In the genomic region with DNA sequence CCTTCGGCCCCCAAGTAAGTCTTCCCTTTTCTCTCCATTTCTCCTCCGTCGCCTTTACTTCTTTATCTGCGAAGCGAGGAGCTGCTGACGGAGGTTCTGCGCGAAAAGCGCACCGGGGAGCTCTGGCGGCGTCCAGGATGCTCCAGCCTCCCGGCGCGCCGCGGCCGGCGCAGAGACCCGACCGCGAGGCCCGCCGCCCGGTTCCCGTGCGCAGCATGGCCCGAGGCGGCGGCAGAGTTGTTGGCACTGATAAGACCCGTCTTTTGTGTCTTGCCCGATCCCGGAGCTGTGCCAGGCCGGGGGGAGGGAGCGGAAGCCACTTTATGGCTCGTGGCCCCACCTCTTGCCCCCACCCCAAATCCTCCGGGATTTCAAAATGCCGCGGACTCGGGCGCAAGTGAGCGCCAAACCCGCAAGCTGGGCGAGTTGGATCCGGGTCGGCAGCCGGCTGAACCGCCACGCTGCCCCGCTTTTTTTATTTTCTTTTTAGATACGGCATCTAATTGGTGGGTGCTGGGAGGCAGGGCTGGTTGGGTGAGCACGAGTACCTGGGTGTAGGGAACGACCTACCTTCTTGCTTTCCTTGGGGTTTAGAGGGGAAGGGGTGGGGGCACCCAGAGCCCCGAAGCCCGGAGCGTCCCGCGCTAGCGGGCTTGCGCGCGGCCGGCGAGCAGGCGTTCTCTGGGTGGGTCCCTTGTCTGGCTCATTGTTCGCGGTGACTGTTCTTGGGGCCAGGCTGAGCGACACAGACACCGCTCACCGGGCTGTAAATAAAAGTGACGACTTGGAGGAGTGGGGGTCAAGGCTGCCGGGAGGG, we compare ENCODE assay signal across 8 cellular contexts.
DNase-seq lines count a peak whose midpoint lies in the region; ATAC-seq, FAIRE-seq and TF ChIP-seq lines count a peak whose summit lies in the region.

No MANE protein-coding gene starts in this region.

- TF ChIP-seq EP300 in suprapubic skin (IDR thresholded peaks at IDR 0.05): no peak

- ATAC-seq in left lobe of liver (peak; percentile 70), GM18909 (IDR thresholded peaks at IDR 0.05; ENCODE audit: poor library complexity, unreplicated experiment) (no peak)

- WGBS in suprapubic skin: under 1% methylated on average over 48 of the region's 72 CpGs

- H3K27me3 ChIP-seq in brain microvascular endothelial cell (replicated peaks): no peaks in the 10 kb centered on the region
- H3K27me3 ChIP-seq in suprapubic skin: peaks cover 48% of the 10 kb centered on the region

- no peaks in the 10 kb centered on the region for H3K36me3 ChIP-seq in brain microvascular endothelial cell (replicated peaks)
- H3K36me3 ChIP-seq in suprapubic skin: no peaks in the 10 kb centered on the region

- H3K9me3 ChIP-seq in suprapubic skin: no peaks in the 10 kb centered on the region

- peak; percentile 40 for DNase-seq in DMS153 treated with DMSO at 0.1 percent for 48 hours (lab: John Stamatoyannopoulos, UW; ENCODE audit: unreplicated experiment)
- DNase-seq in NCI-H1092 (lab: John Stamatoyannopoulos, UW): peak; percentile 30
- peak; percentile 2 for DNase-seq in brain microvascular endothelial cell
- DNase-seq in left lobe of liver (ENCODE audit: low spot score): no peak
- no peak for DNase-seq in suprapubic skin (ENCODE audit: low spot score in 2 of 2)
- DNase-seq in Ammon's horn (ENCODE audit: low spot score): no peak
- DNase-seq in GM12891 (ENCODE audit: insufficient read length, low spot score): no peak

- in situ Hi-C loops in brain microvascular endothelial cell (cut with HindIII; ENCODE audit: low pct_ligation_motif_present, low sequenced_read_pairs): no loop called here

- peak overlapping the region; percentile 58 for H3K4me3 ChIP-seq in brain microvascular endothelial cell (ENCODE audit: low read depth, low read length)
- peak overlapping the region; percentile 58 for H3K4me3 ChIP-seq in suprapubic skin

- no peak for TF ChIP-seq POLR2A in suprapubic skin (IDR thresholded peaks at IDR 0.05)
- TF ChIP-seq POLR2A in GM12891 (IDR thresholded peaks at IDR 0.05; ENCODE audit: low read depth, low read length): no peak

- H3K4me1 ChIP-seq in suprapubic skin: peaks cover 17% of the 10 kb centered on the region

- FAIRE-seq in GM12891 (lab: Jason Lieb, UNC): no peak

- H3K27ac ChIP-seq in brain microvascular endothelial cell: no peak overlapping the region
- no peak overlapping the region for H3K27ac ChIP-seq in suprapubic skin

- TF ChIP-seq CTCF in brain microvascular endothelial cell (IDR thresholded peaks at IDR 0.05; ENCODE audit: low read depth, low read length, missing control alignments): no peak
- TF ChIP-seq CTCF in suprapubic skin (IDR thresholded peaks at IDR 0.05): no peak

TF ChIP-seq in GM12891, 5 proteins besides CTCF, POLR2A, EP300 and RAD21:
- no peak for TF ChIP-seq SPI1 (IDR thresholded peaks at IDR 0.05; ENCODE audit: low read depth, low read length)
- TF ChIP-seq TAF1 (IDR thresholded peaks at IDR 0.05; ENCODE audit: low read depth, low read length): no peak
- TF ChIP-seq POU2F2 (IDR thresholded peaks at IDR 0.05; ENCODE audit: low read depth, low read length): no peak
- no peak for TF ChIP-seq POLR2AphosphoS5 (IDR thresholded peaks at IDR 0.05; ENCODE audit: low read depth, low read length)
- no peak for TF ChIP-seq PAX5 (IDR thresholded peaks at IDR 0.05; ENCODE audit: insufficient read depth, low read length, severe bottlenecking)

Comparison
In these comparisons a context has a peak if more than half of its experiments do, and no peak if none do; other contexts are left out.
1. DNase-seq: peak in DMS153 treated with DMSO at 0.1 percent for 48 hours (single experiment), NCI-H1092 (single experiment) and brain microvascular endothelial cell (single experiment); none in left lobe of liver (single experiment), suprapubic skin (0 of 2), Ammon's horn (single experiment) and GM12891 (single experiment).